ENCODE assay signal across 14 cellular contexts in the genomic region with DNA sequence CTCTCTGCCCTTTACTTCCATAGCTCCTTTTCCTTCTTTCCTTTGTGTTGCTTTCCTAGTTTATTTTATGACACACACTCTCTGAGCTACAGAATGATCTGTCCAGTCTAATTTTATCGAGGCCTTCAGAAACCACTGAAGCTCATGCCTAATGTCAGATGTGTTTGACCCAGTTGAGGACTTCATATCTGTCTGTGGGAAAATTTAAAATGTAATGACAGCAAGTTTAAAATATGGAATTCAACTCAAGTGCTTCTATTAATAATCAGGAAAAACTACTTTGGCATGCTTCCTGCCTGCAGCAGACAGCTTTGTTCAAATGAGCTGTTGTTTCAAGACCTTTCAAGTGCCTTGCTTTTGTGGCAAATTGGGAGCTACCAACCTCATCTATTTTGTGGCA.
DNase-seq lines count a peak whose midpoint lies in the region; ATAC-seq and TF ChIP-seq lines count a peak whose summit lies in the region.
"Had no signal": no experiment of that assay in that cellular context is flagged by ENCODE, and none has a peak within 500 bp of the region (broad histone marks: within the 10 kb centered on the region; RNA-seq: fewer than 3 reads in every experiment).

No MANE protein-coding gene starts in this region.

- H3K9me3 ChIP-seq in left lung: no peaks in the 10 kb centered on the region
- H3K9me3 ChIP-seq: ovary had no signal

- peak; percentile 60 for DNase-seq in DMS79 (lab: John Stamatoyannopoulos, UW)
- peak; percentile 60 for DNase-seq in NCI-H1105 (lab: John Stamatoyannopoulos, UW)
- peak in 2 of 61 donors; percentile 18 to 27 for DNase-seq in caudate nucleus (lab: John Stamatoyannopoulos, UW)
- no peak for DNase-seq in left lung
- no peak for DNase-seq in cortex of kidney (lab: John Stamatoyannopoulos, UW)
- no peak for DNase-seq in omental fat pad (ENCODE audit: low spot score)
- no peak for DNase-seq in HUDEP-2 (lab: John Stamatoyannopoulos, UW; ENCODE audit: unreplicated experiment in 76 of 76)
- no peak for DNase-seq in central memory CD4-positive, alpha-beta T cell
- DNase-seq: activated B cell treated with CpG ODN at 0.5 μM for 24 hours; activated naive CD8-positive, alpha-beta T cell treated with anti-CD3 and anti-CD28 coated beads, Interleukin-2, amount 50 U/mL, for 24 hours; MM.1S; ovary; stimulated activated CD4-positive, alpha-beta T cell treated with anti-CD3 and anti-CD28 coated beads, Interleukin-4, amount 100 ng/mL, for 1 hour; substantia nigra had no signal

- H3K27me3 ChIP-seq in left lung: no peaks in the 10 kb centered on the region
- H3K27me3 ChIP-seq: ovary had no signal

- H3K36me3 ChIP-seq in left lung: no peaks in the 10 kb centered on the region
- H3K36me3 ChIP-seq: ovary had no signal

- intact Hi-C loops in left lung (cut with DNase I): no loop called here

- peak; percentile 35 for ATAC-seq in left lung
- ATAC-seq in omental fat pad (ENCODE audit: low FRiP score): no peak
- ATAC-seq: activated naive CD8-positive, alpha-beta T cell treated with anti-CD3 and anti-CD28 coated beads, Interleukin-2, amount 50 U/mL, for 24 hours had no signal

- no peak overlapping the region for H3K4me3 ChIP-seq in left lung
- H3K4me3 ChIP-seq: ovary had no signal

- TF ChIP-seq CTCF in left lung (IDR thresholded peaks at IDR 0.05): no peak
- no peak for TF ChIP-seq CTCF in omental fat pad (IDR thresholded peaks at IDR 0.05)

- H3K27ac ChIP-seq in caudate nucleus (ENCODE audit: low read depth, low read length) (peak overlapping the region; percentile 42), left lung (no peak overlapping the region)
- H3K27ac ChIP-seq: ovary had no signal

- no peaks in the 10 kb centered on the region for H3K4me1 ChIP-seq in left lung

Comparison
In these comparisons a context has a peak if more than half of its experiments do, and no peak if none do; other contexts are left out.
1. DNase-seq: peak in DMS79 (single experiment) and NCI-H1105 (single experiment); none in left lung (0 of 2), cortex of kidney (single experiment), omental fat pad (single experiment), HUDEP-2 (0 of 76) and central memory CD4-positive, alpha-beta T cell (single experiment).